In the genomic region with DNA sequence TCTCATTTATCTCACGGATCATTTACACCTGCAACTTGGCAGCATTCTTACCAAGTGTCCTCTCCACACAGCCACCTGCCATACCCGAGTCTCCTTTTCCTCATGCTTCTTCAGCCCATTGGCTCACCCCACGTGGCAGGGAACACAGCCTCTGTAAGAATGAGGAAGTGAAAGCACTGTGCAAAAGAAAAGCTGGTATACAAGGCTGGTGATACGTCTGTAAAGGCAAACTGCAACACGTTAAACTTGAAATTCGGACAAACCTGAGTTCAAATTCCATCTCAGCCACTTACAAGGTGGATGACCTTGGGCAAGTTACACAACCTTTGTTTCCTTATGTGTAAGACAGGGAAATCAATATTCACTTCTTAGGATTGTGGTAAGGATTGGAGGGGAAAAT, we compare ENCODE assay signal across 8 cellular contexts.
DNase-seq lines count a peak whose midpoint lies in the region; ATAC-seq and TF ChIP-seq lines count a peak whose summit lies in the region.

No MANE protein-coding gene starts in this region.

- no peak overlapping the region for H3K4me3 Mint-ChIP-seq in activated CD4-positive, alpha-beta T cell treated with anti-CD3 and anti-CD28 coated beads, Interleukin-2, amount 10 ng/mL, durations not matched to agents 24 days and 14 days

- H3K36me3 ChIP-seq in left ventricle myocardium inferior (no peaks in the 10 kb centered on the region), PC-3 (ENCODE audit: low read depth, low read length) (no peaks in the 10 kb centered on the region)

- no peak overlapping the region for H2AFZ ChIP-seq in PC-3 (ENCODE audit: low read length)

- no peaks in the 10 kb centered on the region for H3K9me3 Mint-ChIP-seq in activated CD4-positive, alpha-beta T cell treated with anti-CD3 and anti-CD28 coated beads, Interleukin-2, amount 10 ng/mL, durations not matched to agents 24 days and 14 days

- peak; percentile 60 for ATAC-seq in Right ventricle myocardium inferior
- peak; percentile 94 for ATAC-seq in HG03139 (IDR thresholded peaks at IDR 0.05; ENCODE audit: unreplicated experiment)
- ATAC-seq in PC-3: no peak

- no peak overlapping the region for H3K9ac ChIP-seq in PC-3 (ENCODE audit: low read length)

- H3K4me1 Mint-ChIP-seq in activated CD4-positive, alpha-beta T cell treated with anti-CD3 and anti-CD28 coated beads, Interleukin-2, amount 10 ng/mL, durations not matched to agents 24 days and 14 days: peaks cover 4% of the 10 kb centered on the region

- BruUV-seq in PC-3 (replicated peaks; lab: Mats Ljungman, UMichigan): no TSS peak

- no peaks in the 10 kb centered on the region for H3K27me3 Mint-ChIP-seq in activated CD4-positive, alpha-beta T cell treated with anti-CD3 and anti-CD28 coated beads, Interleukin-2, amount 10 ng/mL, durations not matched to agents 24 days and 14 days

- H3K4me3 ChIP-seq in left ventricle myocardium inferior (no peak overlapping the region), PC-3 (ENCODE audit: low read length) (no peak overlapping the region), coronary artery (no peak overlapping the region)

- H4K20me1 ChIP-seq in PC-3 (ENCODE audit: low read length): no peaks in the 10 kb centered on the region

- no peak overlapping the region for H3K4me2 ChIP-seq in PC-3 (ENCODE audit: low read length)

- H3K27ac ChIP-seq in left ventricle myocardium inferior (replicated peaks) (no peak overlapping the region), PC-3 (ENCODE audit: low read length) (no peak overlapping the region), coronary artery (no peak overlapping the region)

- H3K9me2 ChIP-seq in PC-3 (replicated peaks; ENCODE audit: low read length): no peaks in the 10 kb centered on the region

- intact Hi-C loops in Right ventricle myocardium inferior (cut with DNase I) (no loop called here), left ventricle myocardium inferior (cut with micrococcal nuclease) (no loop called here), PC-3 (cut with micrococcal nuclease) (no loop called here)
- intact Hi-C loops in activated CD4-positive, alpha-beta T cell treated with anti-CD3 and anti-CD28 coated beads, Interleukin-2, amount 10 ng/mL, durations not matched to agents 24 days and 14 days (cut with micrococcal nuclease): no loop called here

- no peak for DNase-seq in Right ventricle myocardium inferior (ENCODE audit: missing footprints)
- no peak for DNase-seq in left ventricle myocardium inferior
- peak; percentile 11 for DNase-seq in PC-3
- DNase-seq in medulla oblongata (ENCODE audit: extremely low spot score): peak; percentile 85
- no peak for DNase-seq in coronary artery (ENCODE audit: low spot score)
- no peak for DNase-seq in activated CD4-positive, alpha-beta T cell treated with anti-CD3 and anti-CD28 coated beads, Interleukin-2, amount 10 ng/mL, durations not matched to agents 24 days and 14 days
- DNase-seq in amniotic stem cell (lab: John Stamatoyannopoulos, UW): no peak

- H3K79me2 ChIP-seq in PC-3 (ENCODE audit: low read length): no peaks in the 10 kb centered on the region

- POLR2A ChIA-PET in PC-3 (lab: Charles Lee; ENCODE audit: unreplicated experiment): no interaction called here

- no peak for TF ChIP-seq CTCF in left ventricle myocardium inferior (IDR thresholded peaks at IDR 0.05; ENCODE audit: borderline replicate concordance)
- no peak for TF ChIP-seq CTCF in PC-3 (conservative IDR thresholded peaks at IDR 0.05; ENCODE audit: low read depth, low read length)
- no peak for TF ChIP-seq CTCF in coronary artery (IDR thresholded peaks at IDR 0.05)

- no peaks in the 10 kb centered on the region for H3K36me3 Mint-ChIP-seq in activated CD4-positive, alpha-beta T cell treated with anti-CD3 and anti-CD28 coated beads, Interleukin-2, amount 10 ng/mL, durations not matched to agents 24 days and 14 days (ENCODE audit: low read depth)

- CTCF ChIA-PET in PC-3 (lab: Charles Lee): no interaction called here

- no peaks in the 10 kb centered on the region for H3K9me3 ChIP-seq in left ventricle myocardium inferior (replicated peaks)
- no peaks in the 10 kb centered on the region for H3K9me3 ChIP-seq in PC-3 (ENCODE audit: low read length)

- no peaks in the 10 kb centered on the region for H3F3A ChIP-seq in PC-3 (ENCODE audit: low read length, unreplicated experiment)

- H3K4me1 ChIP-seq in left ventricle myocardium inferior (peaks cover 12% of the 10 kb centered on the region), PC-3 (ENCODE audit: insufficient read depth, low read length) (peaks cover 34% of the 10 kb centered on the region)

- no peak overlapping the region for H3K27ac Mint-ChIP-seq in activated CD4-positive, alpha-beta T cell treated with anti-CD3 and anti-CD28 coated beads, Interleukin-2, amount 10 ng/mL, durations not matched to agents 24 days and 14 days

- H3K27me3 ChIP-seq in left ventricle myocardium inferior (ENCODE audit: low read depth) (no peaks in the 10 kb centered on the region), PC-3 (ENCODE audit: low read length) (no peaks in the 10 kb centered on the region)

Comparison
In these comparisons a context has a peak if more than half of its experiments do, and no peak if none do; other contexts are left out.
1. DNase-seq: peak in PC-3 (single experiment) and medulla oblongata (single experiment); none in Right ventricle myocardium inferior (single experiment), left ventricle myocardium inferior (single experiment), coronary artery (single experiment), activated CD4-positive, alpha-beta T cell treated with anti-CD3 and anti-CD28 coated beads, Interleukin-2, amount 10 ng/mL, durations not matched to agents 24 days and 14 days (single experiment) and amniotic stem cell (single experiment).